In the genomic region with DNA sequence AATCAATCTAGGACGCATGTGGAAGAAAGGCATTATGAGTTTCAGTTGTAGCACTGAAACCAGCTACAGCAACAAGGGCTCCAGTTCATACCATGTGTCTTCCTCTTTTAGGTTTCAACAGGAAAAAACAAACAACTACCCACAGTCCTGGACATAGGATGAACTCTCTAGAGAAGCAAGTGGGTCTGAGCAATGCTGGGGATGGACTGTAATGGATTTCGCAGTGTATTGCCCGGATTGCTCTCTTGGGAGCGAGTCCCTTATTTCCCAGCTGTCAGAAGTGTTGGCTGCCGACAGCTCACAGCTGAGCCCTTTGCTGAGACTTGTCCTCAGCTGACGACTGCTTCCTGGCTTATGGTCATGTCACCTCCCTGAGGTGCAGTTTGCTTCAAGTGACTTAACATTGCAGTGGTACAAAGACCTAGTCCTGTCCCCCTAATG, we compare ENCODE assay signal across 11 cellular contexts. TPM values are rescaled to one million over a fixed set of nuclear protein-coding genes. Genes with fewer than 3 reads are reported as not detected.
DNase-seq lines count a peak whose midpoint lies in the region; ATAC-seq and TF ChIP-seq lines count a peak whose summit lies in the region.
"Had no signal": no experiment of that assay in that cellular context is flagged by ENCODE, and none has a peak within 500 bp of the region (broad histone marks: within the 10 kb centered on the region; RNA-seq: fewer than 3 reads in every experiment).

No MANE protein-coding gene starts in this region.

- TF ChIP-seq POLR2A in Peyer's patch (IDR thresholded peaks at IDR 0.05) = no peak

- H3K27ac ChIP-seq in foreskin keratinocyte = no peak overlapping the region
- peak overlapping the region in 2 of 4 donors; percentile 71 to 83 for H3K27ac ChIP-seq in Peyer's patch
- H3K27ac ChIP-seq: cardiac muscle cell, SK-N-MC had no signal

- H3K4me3 ChIP-seq in Peyer's patch = peak overlapping the region in 1 of 4 donors; percentile 18
- H3K4me3 ChIP-seq: cardiac muscle cell, SK-N-MC had no signal

- no peaks in the 10 kb centered on the region for H3K36me3 ChIP-seq in Peyer's patch
- H3K36me3 ChIP-seq: cardiac muscle cell had no signal

- H3K4me1 ChIP-seq in foreskin keratinocyte (no peaks in the 10 kb centered on the region), Peyer's patch (peaks cover 0 to 3% (median 1%) of the 10 kb centered on the region in 4 donors)

- no peak for DNase-seq in foreskin keratinocyte
- no peak for DNase-seq in HuH-7 (ENCODE audit: low spot score)
- DNase-seq in Peyer's patch = no peak
- no peak for DNase-seq in GM20000 (ENCODE audit: low spot score)
- DNase-seq in iPS-NIHi7 (ENCODE audit: extremely low spot score) = no peak
- DNase-seq: naive thymus-derived CD8-positive, alpha-beta T cell had no signal

- TF ChIP-seq CTCF in foreskin keratinocyte (conservative IDR thresholded peaks at IDR 0.05) (no peak), Peyer's patch (IDR thresholded peaks at IDR 0.05) (no peak), GM20000 (IDR thresholded peaks at IDR 0.05; ENCODE audit: extremely low read depth, missing control alignments) (no peak)

- ATAC-seq in GM18511 (IDR thresholded peaks at IDR 0.05; ENCODE audit: unreplicated experiment) (peak; percentile 82), GM21619 (IDR thresholded peaks at IDR 0.05; ENCODE audit: unreplicated experiment) (peak; percentile 63), HG03575 (IDR thresholded peaks at IDR 0.05; ENCODE audit: extremely low read depth, insufficient number of reproducible peaks, low FRiP score, unreplicated experiment) (peak; percentile 36), foreskin keratinocyte (peak; percentile 39)
- ATAC-seq: naive thymus-derived CD8-positive, alpha-beta T cell had no signal

- H3K9me3 ChIP-seq in Peyer's patch = no peaks in the 10 kb centered on the region

- H3K27me3 ChIP-seq in foreskin keratinocyte = no peaks in the 10 kb centered on the region
- no peaks in the 10 kb centered on the region for H3K27me3 ChIP-seq in Peyer's patch

RNA-seq across cellular contexts. Expression of gene MYCBP2, which starts 12.1 kb away (rescaled TPM):
- 65.2 and 65.7 TPM in 2 replicates for total RNA-seq in foreskin keratinocyte
- polyA plus RNA-seq in foreskin keratinocyte = 15.5 and 16.3 TPM in 2 replicates
- 100 to 1,000 TPM in 1 of 4 donors, 10 to 100 TPM in 3; 42.4 to 262 (median 71.0) TPM for total RNA-seq in Peyer's patch
